Comparison of ENCODE assay signal across 18 cellular contexts in the genomic region with DNA sequence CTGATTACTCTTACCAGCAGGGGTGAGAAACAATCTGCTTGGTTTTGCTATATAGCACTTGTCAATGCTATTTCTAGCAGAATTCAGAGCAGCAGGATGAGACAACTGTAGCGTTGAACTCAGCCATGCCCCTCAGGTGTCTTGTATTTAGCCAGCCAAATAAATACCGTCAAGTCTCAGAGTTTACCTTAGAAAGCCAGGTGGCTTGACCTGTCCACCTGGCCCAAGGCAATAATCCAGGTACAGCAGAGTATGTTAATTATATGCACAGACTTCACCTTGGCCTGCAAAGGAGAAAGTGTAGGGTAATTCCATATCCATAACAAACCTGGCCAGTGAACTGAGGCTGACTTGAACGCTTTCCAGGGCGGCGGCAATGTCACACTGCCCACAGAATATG.
A peak's percentile ranks its signal among the peaks of the same experiment; 100 is the strongest.
DNase-seq lines count a peak whose midpoint lies in the region; ATAC-seq and TF ChIP-seq lines count a peak whose summit lies in the region.
"Had no signal": no experiment of that assay in that cellular context is flagged by ENCODE, and none has a peak within 500 bp of the region (broad histone marks: within the 10 kb centered on the region; RNA-seq: fewer than 3 reads in every experiment).

No MANE protein-coding gene starts in this region.

- H3K4me2 ChIP-seq in H9 (ENCODE audit: insufficient read depth, insufficient read length, low read length) = no peak overlapping the region

- no peak overlapping the region for H4K5ac ChIP-seq in H9 (ENCODE audit: insufficient read length, low read depth, low read length)

- H3K4me1 Mint-ChIP-seq in H9 = peaks cover 8 to 10% of the 10 kb centered on the region in 2 experiments
- H3K4me1 Mint-ChIP-seq: CD4-positive, CD25-positive, alpha-beta regulatory T cell; CD8-positive, alpha-beta memory T cell had no signal

- ATAC-seq in lung (ENCODE audit: insufficient read depth, low FRiP score) (peak; percentile 19), GM21723 (IDR thresholded peaks at IDR 0.05; ENCODE audit: unreplicated experiment) (no peak), HG02885 (IDR thresholded peaks at IDR 0.05; ENCODE audit: poor library complexity, unreplicated experiment) (no peak)

- H2BK120ac ChIP-seq in H9 (ENCODE audit: low read depth, low read length, poor library complexity, severe bottlenecking) = no peak overlapping the region

- H2AFZ ChIP-seq in H9 (ENCODE audit: low read length) = no peak overlapping the region

- no peak overlapping the region for H2AK5ac ChIP-seq in H9 (ENCODE audit: insufficient read length, low read length)

- no peak overlapping the region for H3K4me3 ChIP-seq in lung
- H3K4me3 ChIP-seq: HAP-1 had no signal

- no peaks in the 10 kb centered on the region for H3K23me2 ChIP-seq in H9 (ENCODE audit: insufficient read length, low read depth, low read length, poor library complexity, severe bottlenecking)

- H2BK20ac ChIP-seq in H9 (ENCODE audit: low read depth, low read length, poor library complexity, severe bottlenecking) = no peak overlapping the region

- WGBS in lung, 2 donors = 84 to 90% methylated on average over 5 of the region's 5 CpGs
- WGBS in H9 (ENCODE audit: extremely low coverage, insufficient read length, low lambda C conversion rate) = no CpG with 5 or more reads among the region's 5 CpGs

- H3K9me3 ChIP-seq in lung (ENCODE audit: control insufficient read depth in 2 of 2, insufficient read depth in 1 of 2, low read length in 1 of 2) (no peaks in the 10 kb centered on the region), H9 (ENCODE audit: control insufficient read depth, low read depth, low read length) (no peaks in the 10 kb centered on the region)
- H3K9me3 ChIP-seq: BE2C, HAP-1 had no signal

- DNase-seq in NCI-H69 (lab: John Stamatoyannopoulos, UW) (peak; percentile 25), cerebellar nuclear complex (lab: John Stamatoyannopoulos, UW) (peak; percentile 78 to 98), lung (ENCODE audit: low spot score) (no peak), H9 (no peak)
- no peak for DNase-seq in activated naive CD4-positive, alpha-beta T cell (lab: John Stamatoyannopoulos, UW)
- DNase-seq: ACHN; BE2C; CD4-positive, CD25-positive, alpha-beta regulatory T cell; CD8-positive, alpha-beta memory T cell; COR-L47; DMS 273 treated with DMSO at 0.1 percent for 48 hours; DMS53; DND-41; EL had no signal

- H3K27me3 ChIP-seq in lung (ENCODE audit: control insufficient read depth, insufficient read depth) = no peaks in the 10 kb centered on the region
- H3K27me3 ChIP-seq in H9 (ENCODE audit: insufficient read depth, low read length) = no peaks in the 10 kb centered on the region
- H3K27me3 ChIP-seq: BE2C had no signal

- TF ChIP-seq CTCF in lung (IDR thresholded peaks at IDR 0.05; ENCODE audit: control extremely low read depth, extremely low read depth) = no peak
- no peak for TF ChIP-seq CTCF in H9 (conservative IDR thresholded peaks at IDR 0.05)

- H3K9ac ChIP-seq in H9 (ENCODE audit: extremely low read depth, insufficient read length, low read length) = no peak overlapping the region

- H3K56ac ChIP-seq in H9 (ENCODE audit: insufficient read length, low read depth, low read length) = no peak overlapping the region

- no peak overlapping the region for H3K27ac ChIP-seq in lung (ENCODE audit: low read depth in 1 of 2, low read length in 1 of 2)
- no peak overlapping the region for H3K27ac ChIP-seq in H9 (ENCODE audit: insufficient read length, low read depth, low read length)
- H3K27ac ChIP-seq: HL-60 had no signal

- no peaks in the 10 kb centered on the region for H3K36me3 Mint-ChIP-seq in H9 (ENCODE audit: insufficient read depth in 1 of 3, low read depth in 3 of 3)
- H3K36me3 Mint-ChIP-seq: CD4-positive, CD25-positive, alpha-beta regulatory T cell; CD8-positive, alpha-beta memory T cell had no signal

- no peaks in the 10 kb centered on the region for H4K20me1 ChIP-seq in H9 (ENCODE audit: control insufficient read depth, insufficient read depth, insufficient read length)

- H3K27me3 Mint-ChIP-seq in H9 (ENCODE audit: low read depth) = no peaks in the 10 kb centered on the region
- H3K27me3 Mint-ChIP-seq: CD8-positive, alpha-beta memory T cell had no signal

- no peaks in the 10 kb centered on the region for H3K4me1 ChIP-seq in lung (ENCODE audit: control insufficient read depth in 2 of 2, insufficient read depth in 2 of 2, low read length in 2 of 2)
- H3K4me1 ChIP-seq in H9 (ENCODE audit: insufficient read depth, low read length) = peaks cover 4% of the 10 kb centered on the region; the same call in 1 of the 2 replicates
- H3K4me1 ChIP-seq: BE2C, HAP-1 had no signal

- no peak overlapping the region for H3K27ac Mint-ChIP-seq in H9
- H3K27ac Mint-ChIP-seq: CD4-positive, CD25-positive, alpha-beta regulatory T cell; CD8-positive, alpha-beta memory T cell had no signal

- no peak overlapping the region for H2BK5ac ChIP-seq in H9 (ENCODE audit: insufficient read length, low read length)

- H3K18ac ChIP-seq in H9 (ENCODE audit: insufficient read length, low read depth, low read length) = no peak overlapping the region

- H2BK15ac ChIP-seq in H9 (ENCODE audit: low read depth, low read length) = no peak overlapping the region

- H3K79me2 ChIP-seq in H9 (ENCODE audit: insufficient read depth, low read length) = no peaks in the 10 kb centered on the region

- no peak overlapping the region for H3T11ph ChIP-seq in H9 (ENCODE audit: low read length)

- H3K4me3 Mint-ChIP-seq in H9 = no peak overlapping the region
- H3K4me3 Mint-ChIP-seq: CD4-positive, CD25-positive, alpha-beta regulatory T cell; CD8-positive, alpha-beta memory T cell had no signal

- H3K79me1 ChIP-seq in H9 (ENCODE audit: insufficient read depth, low read depth, low read length, poor library complexity, severe bottlenecking) = no peaks in the 10 kb centered on the region

- H3K36me3 ChIP-seq in lung (ENCODE audit: control insufficient read depth in 2 of 2, insufficient read depth in 2 of 2, low read length in 2 of 2) = no peaks in the 10 kb centered on the region
- H3K36me3 ChIP-seq: BE2C, HAP-1 had no signal

- H3K14ac ChIP-seq in H9 (ENCODE audit: insufficient read depth, low read length) = no peak overlapping the region

- no peak overlapping the region for H3K4ac ChIP-seq in H9 (ENCODE audit: low read depth, low read length)

- H4K8ac ChIP-seq in H9 (replicated peaks; ENCODE audit: insufficient read length, low read depth, low read length) = no peak overlapping the region

- no peak overlapping the region for H2BK12ac ChIP-seq in H9 (ENCODE audit: insufficient read length, low read depth, low read length)

- no peak overlapping the region for H4K91ac ChIP-seq in H9 (ENCODE audit: insufficient read length, low read depth, low read length)

- no peak overlapping the region for H3K23ac ChIP-seq in H9 (ENCODE audit: insufficient read length, low read depth, low read length)

- no peaks in the 10 kb centered on the region for H3K9me3 Mint-ChIP-seq in H9

Comparison
In these comparisons a context has a peak if more than half of its experiments do, and no peak if none do; other contexts are left out.
1. DNase-seq: peak in NCI-H69 (single experiment) and cerebellar nuclear complex (2 of 2); none in lung (single experiment), activated naive CD4-positive, alpha-beta T cell (0 of 4) and H9 (single experiment).